1 cellular context compared by ENCODE assay signal in genomic region chr4:174381419-174381818, GRCh38.
TF ChIP-seq lines count a peak whose summit lies in the region.

No MANE protein-coding gene starts in this region.

TF ChIP-seq in K562, 482 proteins besides CTCF, POLR2A, EP300 and RAD21 (continued from another document):
- TF ChIP-seq, protein P1, sequence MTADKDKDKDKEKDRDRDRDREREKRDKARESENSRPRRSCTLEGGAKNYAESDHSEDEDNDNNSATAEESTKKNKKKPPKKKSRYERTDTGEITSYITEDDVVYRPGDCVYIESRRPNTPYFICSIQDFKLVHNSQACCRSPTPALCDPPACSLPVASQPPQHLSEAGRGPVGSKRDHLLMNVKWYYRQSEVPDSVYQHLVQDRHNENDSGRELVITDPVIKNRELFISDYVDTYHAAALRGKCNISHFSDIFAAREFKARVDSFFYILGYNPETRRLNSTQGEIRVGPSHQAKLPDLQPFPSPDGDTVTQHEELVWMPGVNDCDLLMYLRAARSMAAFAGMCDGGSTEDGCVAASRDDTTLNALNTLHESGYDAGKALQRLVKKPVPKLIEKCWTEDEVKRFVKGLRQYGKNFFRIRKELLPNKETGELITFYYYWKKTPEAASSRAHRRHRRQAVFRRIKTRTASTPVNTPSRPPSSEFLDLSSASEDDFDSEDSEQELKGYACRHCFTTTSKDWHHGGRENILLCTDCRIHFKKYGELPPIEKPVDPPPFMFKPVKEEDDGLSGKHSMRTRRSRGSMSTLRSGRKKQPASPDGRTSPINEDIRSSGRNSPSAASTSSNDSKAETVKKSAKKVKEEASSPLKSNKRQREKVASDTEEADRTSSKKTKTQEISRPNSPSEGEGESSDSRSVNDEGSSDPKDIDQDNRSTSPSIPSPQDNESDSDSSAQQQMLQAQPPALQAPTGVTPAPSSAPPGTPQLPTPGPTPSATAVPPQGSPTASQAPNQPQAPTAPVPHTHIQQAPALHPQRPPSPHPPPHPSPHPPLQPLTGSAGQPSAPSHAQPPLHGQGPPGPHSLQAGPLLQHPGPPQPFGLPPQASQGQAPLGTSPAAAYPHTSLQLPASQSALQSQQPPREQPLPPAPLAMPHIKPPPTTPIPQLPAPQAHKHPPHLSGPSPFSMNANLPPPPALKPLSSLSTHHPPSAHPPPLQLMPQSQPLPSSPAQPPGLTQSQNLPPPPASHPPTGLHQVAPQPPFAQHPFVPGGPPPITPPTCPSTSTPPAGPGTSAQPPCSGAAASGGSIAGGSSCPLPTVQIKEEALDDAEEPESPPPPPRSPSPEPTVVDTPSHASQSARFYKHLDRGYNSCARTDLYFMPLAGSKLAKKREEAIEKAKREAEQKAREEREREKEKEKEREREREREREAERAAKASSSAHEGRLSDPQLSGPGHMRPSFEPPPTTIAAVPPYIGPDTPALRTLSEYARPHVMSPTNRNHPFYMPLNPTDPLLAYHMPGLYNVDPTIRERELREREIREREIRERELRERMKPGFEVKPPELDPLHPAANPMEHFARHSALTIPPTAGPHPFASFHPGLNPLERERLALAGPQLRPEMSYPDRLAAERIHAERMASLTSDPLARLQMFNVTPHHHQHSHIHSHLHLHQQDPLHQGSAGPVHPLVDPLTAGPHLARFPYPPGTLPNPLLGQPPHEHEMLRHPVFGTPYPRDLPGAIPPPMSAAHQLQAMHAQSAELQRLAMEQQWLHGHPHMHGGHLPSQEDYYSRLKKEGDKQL (CRISPR knock-in tag; IDR thresholded peaks at IDR 0.05; ENCODE audit: borderline replicate concordance): no peak
- TF ChIP-seq CREB1 (IDR thresholded peaks at IDR 0.05) (no peak), CREB1 (CRISPR knock-in tag; IDR thresholded peaks at IDR 0.05) (no peak), TAF1 (IDR thresholded peaks at IDR 0.05; ENCODE audit: control insufficient read depth, extremely low read depth, insufficient read depth, low read length, severe bottlenecking) (no peak), ZNF121 (CRISPR knock-in tag; conservative IDR thresholded peaks at IDR 0.05) (no peak), ZNF57 (CRISPR knock-in tag; IDR thresholded peaks at IDR 0.05) (no peak), ASH1L (IDR thresholded peaks at IDR 0.05; ENCODE audit: borderline replicate concordance, low read depth, partially characterized antibody) (no peak), KLF6 (CRISPR knock-in tag; IDR thresholded peaks at IDR 0.05; ENCODE audit: borderline replicate concordance) (peak; percentile 93), HCFC1 (IDR thresholded peaks at IDR 0.05; ENCODE audit: low read depth, low read length) (no peak), FOSL1 (tag; conservative IDR thresholded peaks at IDR 0.05) (no peak), GABPB2 (CRISPR knock-in tag; conservative IDR thresholded peaks at IDR 0.05) (no peak), ZBTB40 (IDR thresholded peaks at IDR 0.05) (no peak), ZBTB40 (CRISPR knock-in tag; IDR thresholded peaks at IDR 0.05) (no peak), CREBBP (IDR thresholded peaks at IDR 0.05; ENCODE audit: low read depth, low read length) (no peak), SMAD3 (CRISPR knock-in tag; conservative IDR thresholded peaks at IDR 0.05) (peak; percentile 95)
